Comparison of ENCODE assay signal across 13 cellular contexts in genomic region chr1:39405358-39405757, GRCh38.
A peak's percentile ranks its signal among the peaks of the same experiment; 100 is the strongest.
DNase-seq lines count a peak whose midpoint lies in the region; ATAC-seq and TF ChIP-seq lines count a peak whose summit lies in the region.
"Had no signal": no experiment of that assay in that cellular context is flagged by ENCODE, and none has a peak within 500 bp of the region (broad histone marks: within the 10 kb centered on the region; RNA-seq: fewer than 3 reads in every experiment).

No MANE protein-coding gene starts in this region.

- H3K27ac Mint-ChIP-seq in T-cell: peak overlapping the region; percentile 34 to 55

- H3K9me3 ChIP-seq in right atrium auricular region: no peaks in the 10 kb centered on the region
- no peaks in the 10 kb centered on the region for H3K9me3 ChIP-seq in stomach
- H3K9me3 ChIP-seq in upper lobe of left lung: no peaks in the 10 kb centered on the region

- peaks cover 10% of the 10 kb centered on the region for H3K36me3 Mint-ChIP-seq in T-cell

- H3K4me3 Mint-ChIP-seq in T-cell: no peak overlapping the region

- DNase-seq in DMS 273 (lab: John Stamatoyannopoulos, UW; ENCODE audit: unreplicated experiment) (peak; percentile 95), DMS 273 treated with DMSO at 0.1 percent for 48 hours (lab: John Stamatoyannopoulos, UW) (no peak), T-cell (no peak), right atrium auricular region (ENCODE audit: low spot score) (no peak), stomach (no peak), DMS114 treated with DMSO at 0.1 percent for 48 hours (lab: John Stamatoyannopoulos, UW; ENCODE audit: unreplicated experiment) (no peak), upper lobe of left lung (no peak)
- DNase-seq in stimulated activated CD4-positive, alpha-beta T cell treated with anti-CD3 and anti-CD28 coated beads, Interleukin-1b, Interleukin-23, amount 100 ng/mL, for 48 hours: no peak
- DNase-seq: activated CD4-positive, alpha-beta T cell treated with anti-CD3 and anti-CD28 coated beads for 48 hours; erythroblast had no signal

- no peak for TF ChIP-seq EP300 in stomach (IDR thresholded peaks at IDR 0.05)
- TF ChIP-seq EP300 in upper lobe of left lung (IDR thresholded peaks at IDR 0.05): no peak

- no peak for ATAC-seq in T-cell (replicated peaks in 1 of 4)
- ATAC-seq in upper lobe of left lung (ENCODE audit: low FRiP score in 2 of 2): no peak
- ATAC-seq: right cardiac atrium had no signal

- no peak for TF ChIP-seq CTCF in right atrium auricular region (IDR thresholded peaks at IDR 0.05)
- no peak for TF ChIP-seq CTCF in stomach (IDR thresholded peaks at IDR 0.05)
- TF ChIP-seq CTCF in upper lobe of left lung (IDR thresholded peaks at IDR 0.05): no peak

- H3K4me1 ChIP-seq in right atrium auricular region (peaks cover 0 to 54% of the 10 kb centered on the region in 2 donors), stomach (peaks cover 30 to 54% (median 42%) of the 10 kb centered on the region in 4 donors), upper lobe of left lung (peaks cover 39 to 63% (median 52%) of the 10 kb centered on the region in 4 donors)

- intact Hi-C loops in stomach (cut with DNase I; ENCODE audit: low total_unique reads): no loop called here

- 45 to 59% (median 49%) methylated on average over 2 of the region's 2 CpGs for WGBS in stomach, 5 donors
- WGBS in upper lobe of left lung, 2 donors: 46 to 62% methylated on average over 2 of the region's 2 CpGs

- POLR2A ChIA-PET in T-cell (lab: Charles Lee): no interaction called here

- H3K27me3 ChIP-seq in right atrium auricular region: no peaks in the 10 kb centered on the region
- no peaks in the 10 kb centered on the region for H3K27me3 ChIP-seq in stomach
- H3K27me3 ChIP-seq in upper lobe of left lung: no peaks in the 10 kb centered on the region
- H3K27me3 ChIP-seq: cardiac muscle cell had no signal

- peaks cover 45 to 53% (median 46%) of the 10 kb centered on the region in 3 donors for H3K4me1 Mint-ChIP-seq in T-cell

- CTCF ChIA-PET in T-cell (lab: Charles Lee): interaction anchor here in 1 of 2 donors (0.6 to 0.7 kb wide), 2 partner anchors 10 to 58 kb away, joined by 3 read pairs; no protein-coding TSS in a partner anchor

- H3K4me3 ChIP-seq in right atrium auricular region (no peak overlapping the region), stomach (no peak overlapping the region), upper lobe of left lung (no peak overlapping the region)
- H3K4me3 ChIP-seq: cardiac muscle cell had no signal

- H3K27ac ChIP-seq in right atrium auricular region (peak overlapping the region; percentile 5 to 94), stomach (peak overlapping the region in 3 of 5 donors; percentile 12 to 95 (median 30)), upper lobe of left lung (peak overlapping the region in 1 of 4 donors; percentile 37)
- H3K27ac ChIP-seq: 22Rv1, cardiac muscle cell had no signal

- H3K36me3 ChIP-seq in right atrium auricular region: no peaks in the 10 kb centered on the region
- H3K36me3 ChIP-seq in stomach: no peaks in the 10 kb centered on the region
- no peaks in the 10 kb centered on the region for H3K36me3 ChIP-seq in upper lobe of left lung
- H3K36me3 ChIP-seq: cardiac muscle cell had no signal

- H3K27me3 Mint-ChIP-seq in T-cell: no peaks in the 10 kb centered on the region

- H3K9me3 Mint-ChIP-seq in T-cell: no peaks in the 10 kb centered on the region

- TF ChIP-seq POLR2A in stomach (IDR thresholded peaks at IDR 0.05) (no peak), upper lobe of left lung (IDR thresholded peaks at IDR 0.05) (no peak)
